Comparison of ENCODE assay signal across 8 cellular contexts in genomic region chr1:223712184-223712855, GRCh38.
A peak's percentile ranks its signal among the peaks of the same experiment; 100 is the strongest.
DNase-seq lines count a peak whose midpoint lies in the region; ATAC-seq and TF ChIP-seq lines count a peak whose summit lies in the region.

TSS of gene CAPN2 (plus strand) at chr1:223712539. CDS start at chr1:223712641, 102 bp downstream.

- H3K4me1 ChIP-seq in muscle layer of colon (ENCODE audit: insufficient read depth, low read length), result peaks cover 61% of the 10 kb centered on the region
- H3K4me1 ChIP-seq in subcutaneous abdominal adipose tissue (ENCODE audit: control insufficient read depth in 5 of 5, insufficient read depth in 5 of 5, low read length in 5 of 5), result peaks cover 22 to 75% (median 65%) of the 10 kb centered on the region in 5 donors

- H3K27me3 ChIP-seq in muscle layer of colon (ENCODE audit: control insufficient read depth in 1 of 2, insufficient read depth in 2 of 2, low read length in 2 of 2), result no peaks in the 10 kb centered on the region
- H3K27me3 ChIP-seq in subcutaneous abdominal adipose tissue (ENCODE audit: control insufficient read depth in 5 of 5, insufficient read depth in 4 of 5, low read length in 5 of 5), result no peaks in the 10 kb centered on the region

- no peaks in the 10 kb centered on the region for H3K9me3 ChIP-seq in muscle layer of colon (ENCODE audit: low read length)
- no peaks in the 10 kb centered on the region for H3K9me3 ChIP-seq in subcutaneous abdominal adipose tissue (ENCODE audit: control insufficient read depth in 5 of 5, low read length in 5 of 5)

- peak within 1 kb of the TSS; percentile 87 for H3K27ac ChIP-seq in C4-2B
- H3K27ac ChIP-seq in muscle layer of colon (ENCODE audit: low read depth, low read length), result peak within 1 kb of the TSS; percentile 87
- H3K27ac ChIP-seq in subcutaneous abdominal adipose tissue (ENCODE audit: low read depth, low read length), result peak within 1 kb of the TSS; percentile 94

- DNase-seq in OCI-M1 (lab: John Stamatoyannopoulos, UW), result peak; percentile 82
- DNase-seq in activated T-helper 1 cell treated with anti-CD3 and anti-CD28 coated beads, Interleukin-2, amount 50 U/mL, for 16 hours (ENCODE audit: low read depth in 1 of 2, low spot score in 1 of 2), result peak; percentile 20 to 47
- DNase-seq in fibroblast of gingiva (ENCODE audit: low read depth), result peak; percentile 89

- H3K36me3 ChIP-seq in muscle layer of colon (ENCODE audit: insufficient read depth, low read length) (no peaks in the 10 kb centered on the region), subcutaneous abdominal adipose tissue (ENCODE audit: control insufficient read depth in 5 of 5, insufficient read depth in 5 of 5, low read length in 5 of 5) (peaks cover 0 to 7% (median 3%) of the 10 kb centered on the region in 5 donors)

- H3K4me3 ChIP-seq in muscle layer of colon (ENCODE audit: low read depth in 1 of 2, low read length in 2 of 2) (peak within 1 kb of the TSS; percentile 70 to 82), subcutaneous abdominal adipose tissue (ENCODE audit: low read depth in 1 of 5, low read length in 5 of 5) (peak within 1 kb of the TSS; percentile 77 to 93 (median 91))

- H3K9ac ChIP-seq in muscle layer of colon (ENCODE audit: low read length), result peak within 1 kb of the TSS; percentile 69
- peak within 1 kb of the TSS; percentile 75 to 95 (median 90) for H3K9ac ChIP-seq in subcutaneous abdominal adipose tissue (ENCODE audit: low read length in 5 of 5)

- ATAC-seq in GM19035 (IDR thresholded peaks at IDR 0.05; ENCODE audit: unreplicated experiment) (peak; percentile 51), HG03159 (IDR thresholded peaks at IDR 0.05; ENCODE audit: unreplicated experiment) (peak; percentile 54)

- peak; percentile 95 for TF ChIP-seq CTCF in C4-2B (conservative IDR thresholded peaks at IDR 0.05)

Comparison
In these comparisons a context has a peak if more than half of its experiments do, and no peak if none do; other contexts are left out.
1. Peak in every context shown above with its lines: DNase-seq, ATAC-seq, H3K4me3 ChIP-seq and H3K27ac ChIP-seq.
2. DNase-seq: peak in every context shown above with its lines; median percentile 89 in fibroblast of gingiva; 82 in OCI-M1; 34 in activated T-helper 1 cell treated with anti-CD3 and anti-CD28 coated beads, Interleukin-2, amount 50 U/mL, for 16 hours.